Comparison of ENCODE assay signal across 21 cellular contexts in the genomic region with DNA sequence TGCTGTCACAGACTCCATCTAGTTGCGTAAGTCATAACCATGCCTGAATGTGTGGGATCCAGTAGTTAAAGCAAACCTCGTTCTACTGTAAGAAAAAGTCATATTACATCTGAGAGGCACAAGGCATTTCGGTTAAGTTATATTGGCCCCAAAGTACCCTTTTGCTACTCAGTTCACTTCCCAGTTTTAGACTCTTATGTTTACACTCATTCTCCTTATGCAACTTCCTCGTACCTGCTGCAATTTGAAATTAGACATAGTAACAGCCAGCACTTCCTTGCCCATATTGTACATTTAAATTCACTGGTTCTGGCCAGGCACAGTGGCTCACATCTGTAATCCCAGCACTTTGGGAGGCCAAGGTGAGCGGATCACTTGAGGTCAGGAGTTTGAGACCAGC.
"Had no signal": no experiment of that assay in that cellular context is flagged by ENCODE, and none has a peak within 500 bp of the region (broad histone marks: within the 10 kb centered on the region; RNA-seq: fewer than 3 reads in every experiment).

No MANE protein-coding gene starts in this region.

- H3K27ac ChIP-seq: brain microvascular endothelial cell, esophagus squamous epithelium, left ventricle myocardium inferior, skin epidermis, tibial nerve had no signal

- H3K27me3 ChIP-seq: brain microvascular endothelial cell, esophagus squamous epithelium, tibial nerve had no signal

- H3K4me1 ChIP-seq: esophagus squamous epithelium, tibial nerve had no signal

- H3K4me3 Mint-ChIP-seq: activated B cell treated with CpG ODN at 0.5 μM for 24 hours; activated CD4-positive, alpha-beta T cell treated with anti-CD3 and anti-CD28 coated beads, Interleukin-2, amount 10 ng/mL, durations not matched to agents 24 days and 14 days; activated CD8-positive, alpha-beta T cell treated with anti-CD3 and anti-CD28 coated beads, Interleukin-2, amount 10 ng/mL, durations not matched to agents 7 days and 5 days; activated naive CD8-positive, alpha-beta T cell treated with anti-CD3 and anti-CD28 coated beads, Interleukin-2, amount 10 ng/mL, durations not matched to agents 7 days and 5 days; activated T-cell treated with anti-CD3 and anti-CD28 coated beads, Interleukin-2, amount 50 U/mL, for 72 hours; central memory CD8-positive, alpha-beta T cell; memory B cell; natural killer cell had no signal

- H3K27me3 Mint-ChIP-seq: activated B cell treated with CpG ODN at 0.5 μM for 24 hours; activated CD4-positive, alpha-beta T cell treated with anti-CD3 and anti-CD28 coated beads, Interleukin-2, amount 10 ng/mL, durations not matched to agents 24 days and 14 days; activated naive CD8-positive, alpha-beta T cell treated with anti-CD3 and anti-CD28 coated beads, Interleukin-2, amount 10 ng/mL, durations not matched to agents 7 days and 5 days; central memory CD8-positive, alpha-beta T cell; memory B cell had no signal

- ATAC-seq: activated CD8-positive, alpha-beta T cell treated with anti-CD3 and anti-CD28 coated beads, Interleukin-2, amount 10 ng/mL, durations not matched to agents 7 days and 5 days; activated T-cell treated with anti-CD3 and anti-CD28 coated beads, Interleukin-2, amount 50 U/mL, for 72 hours had no signal

- H3K36me3 ChIP-seq: brain microvascular endothelial cell had no signal

- DNase-seq: activated B cell treated with CpG ODN at 0.5 μM for 24 hours; activated CD4-positive, alpha-beta T cell treated with anti-CD3 and anti-CD28 coated beads, Interleukin-2, amount 10 ng/mL, durations not matched to agents 24 days and 14 days; activated CD8-positive, alpha-beta memory T cell treated with anti-CD3 and anti-CD28 coated beads, Interleukin-2, amount 50 U/mL, for 4 hours; activated CD8-positive, alpha-beta T cell treated with anti-CD3 and anti-CD28 coated beads, Interleukin-2, amount 10 ng/mL, durations not matched to agents 7 days and 5 days; activated naive CD8-positive, alpha-beta T cell treated with anti-CD3 and anti-CD28 coated beads, Interleukin-2, amount 10 ng/mL, durations not matched to agents 7 days and 5 days; activated T-cell treated with anti-CD3 and anti-CD28 coated beads, Interleukin-2, amount 50 U/mL, for 72 hours; anterior cingulate cortex; brain microvascular endothelial cell; cortex of kidney; effector CD4-positive, alpha-beta T cell; esophagus squamous epithelium; hippocampal formation; left ventricle myocardium inferior; natural killer cell; retina; stimulated activated CD4-positive, alpha-beta T cell treated with anti-CD3 and anti-CD28 coated beads, Interleukin-4, amount 100 ng/mL, for 24 hours; stimulated activated naive CD4-positive, alpha-beta T cell had no signal

- H3K36me3 Mint-ChIP-seq: activated naive CD8-positive, alpha-beta T cell treated with anti-CD3 and anti-CD28 coated beads, Interleukin-2, amount 10 ng/mL, durations not matched to agents 7 days and 5 days; natural killer cell had no signal

- H3K4me1 Mint-ChIP-seq: activated B cell treated with CpG ODN at 0.5 μM for 24 hours; activated CD4-positive, alpha-beta T cell treated with anti-CD3 and anti-CD28 coated beads, Interleukin-2, amount 10 ng/mL, durations not matched to agents 24 days and 14 days; activated naive CD8-positive, alpha-beta T cell treated with anti-CD3 and anti-CD28 coated beads, Interleukin-2, amount 10 ng/mL, durations not matched to agents 7 days and 5 days; natural killer cell had no signal

- H3K4me3 ChIP-seq: esophagus squamous epithelium, left ventricle myocardium inferior, skin epidermis, tibial nerve had no signal

- H3K9me3 ChIP-seq: esophagus squamous epithelium, left ventricle myocardium inferior, tibial nerve had no signal

- H3K9me3 Mint-ChIP-seq: activated CD4-positive, alpha-beta T cell treated with anti-CD3 and anti-CD28 coated beads, Interleukin-2, amount 10 ng/mL, durations not matched to agents 24 days and 14 days; activated naive CD8-positive, alpha-beta T cell treated with anti-CD3 and anti-CD28 coated beads, Interleukin-2, amount 10 ng/mL, durations not matched to agents 7 days and 5 days; activated T-cell treated with anti-CD3 and anti-CD28 coated beads, Interleukin-2, amount 50 U/mL, for 72 hours; central memory CD8-positive, alpha-beta T cell; memory B cell; natural killer cell had no signal

- H3K27ac Mint-ChIP-seq: activated B cell treated with CpG ODN at 0.5 μM for 24 hours; activated CD4-positive, alpha-beta T cell treated with anti-CD3 and anti-CD28 coated beads, Interleukin-2, amount 10 ng/mL, durations not matched to agents 24 days and 14 days; activated CD8-positive, alpha-beta T cell treated with anti-CD3 and anti-CD28 coated beads, Interleukin-2, amount 10 ng/mL, durations not matched to agents 7 days and 5 days; activated naive CD8-positive, alpha-beta T cell treated with anti-CD3 and anti-CD28 coated beads, Interleukin-2, amount 10 ng/mL, durations not matched to agents 7 days and 5 days; activated T-cell treated with anti-CD3 and anti-CD28 coated beads, Interleukin-2, amount 50 U/mL, for 72 hours; memory B cell; natural killer cell had no signal
